ENCODE assay signal across 1 cellular context in the genomic region with DNA sequence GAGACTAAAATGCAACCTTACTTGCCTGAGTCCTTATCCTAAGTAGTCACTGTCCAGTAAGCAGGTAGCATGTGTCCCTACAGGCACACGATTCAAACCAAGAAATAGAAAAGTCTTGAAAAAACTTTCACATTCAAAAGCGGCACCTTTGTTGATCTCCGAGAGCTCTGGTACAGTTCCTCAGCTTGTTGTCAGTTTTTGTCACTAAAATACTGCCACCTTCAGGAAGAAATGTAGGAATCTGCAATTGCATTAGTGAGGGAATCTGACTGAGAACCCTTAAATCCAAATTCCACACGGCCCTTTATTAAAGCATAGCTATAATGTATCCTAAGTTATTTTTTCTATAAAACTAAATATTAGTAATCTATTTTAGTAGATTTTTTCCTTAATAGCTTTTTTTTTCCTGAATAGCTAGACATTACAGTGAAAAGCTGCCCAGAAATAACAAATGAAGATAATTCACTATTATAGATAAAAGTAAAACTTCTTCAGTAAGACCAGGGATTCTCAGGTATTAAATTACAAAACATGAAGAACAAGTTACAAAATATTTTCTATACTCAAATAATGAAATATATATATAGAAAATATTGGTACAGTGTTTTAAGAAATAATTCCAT.
TF ChIP-seq lines count a peak whose summit lies in the region.

No MANE protein-coding gene starts in this region.

TF ChIP-seq in K562, 482 proteins besides CTCF, POLR2A, EP300 and RAD21:
- TF ChIP-seq, protein P1, sequence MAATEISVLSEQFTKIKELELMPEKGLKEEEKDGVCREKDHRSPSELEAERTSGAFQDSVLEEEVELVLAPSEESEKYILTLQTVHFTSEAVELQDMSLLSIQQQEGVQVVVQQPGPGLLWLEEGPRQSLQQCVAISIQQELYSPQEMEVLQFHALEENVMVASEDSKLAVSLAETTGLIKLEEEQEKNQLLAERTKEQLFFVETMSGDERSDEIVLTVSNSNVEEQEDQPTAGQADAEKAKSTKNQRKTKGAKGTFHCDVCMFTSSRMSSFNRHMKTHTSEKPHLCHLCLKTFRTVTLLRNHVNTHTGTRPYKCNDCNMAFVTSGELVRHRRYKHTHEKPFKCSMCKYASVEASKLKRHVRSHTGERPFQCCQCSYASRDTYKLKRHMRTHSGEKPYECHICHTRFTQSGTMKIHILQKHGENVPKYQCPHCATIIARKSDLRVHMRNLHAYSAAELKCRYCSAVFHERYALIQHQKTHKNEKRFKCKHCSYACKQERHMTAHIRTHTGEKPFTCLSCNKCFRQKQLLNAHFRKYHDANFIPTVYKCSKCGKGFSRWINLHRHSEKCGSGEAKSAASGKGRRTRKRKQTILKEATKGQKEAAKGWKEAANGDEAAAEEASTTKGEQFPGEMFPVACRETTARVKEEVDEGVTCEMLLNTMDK (IDR thresholded peaks at IDR 0.05; ENCODE audit: borderline replicate concordance, insufficient read depth, low read depth, low read length, poor library complexity, severe bottlenecking): no peak
- TF ChIP-seq TEAD1 (CRISPR knock-in tag; IDR thresholded peaks at IDR 0.05) (peak; percentile 89), XRCC5 (IDR thresholded peaks at IDR 0.05; ENCODE audit: low read depth, low read length) (no peak), THRAP3 (IDR thresholded peaks at IDR 0.05; ENCODE audit: borderline replicate concordance) (no peak), TEAD2 (tag; IDR thresholded peaks at IDR 0.05) (peak; percentile 91), ZNF23 (CRISPR knock-in tag; IDR thresholded peaks at IDR 0.05) (no peak), ZNF224 (CRISPR knock-in tag; IDR thresholded peaks at IDR 0.05) (no peak), BHLHE40 (IDR thresholded peaks at IDR 0.05; ENCODE audit: low read length) (no peak), BRCA1 (IDR thresholded peaks at IDR 0.05) (no peak), BRCA1 (CRISPR knock-in tag; IDR thresholded peaks at IDR 0.05) (no peak), ETV6 (IDR thresholded peaks at IDR 0.05; ENCODE audit: borderline replicate concordance in 1 of 2, low read depth in 2 of 2, low read length in 1 of 2) (no peak), ETV6 (CRISPR knock-in tag; IDR thresholded peaks at IDR 0.05; ENCODE audit: borderline replicate concordance) (no peak), IRF1 (CRISPR knock-in tag; IDR thresholded peaks at IDR 0.05; ENCODE audit: borderline replicate concordance) (no peak), PHF20 (IDR thresholded peaks at IDR 0.05; ENCODE audit: partially characterized antibody) (no peak), CREB5 (CRISPR knock-in tag; IDR thresholded peaks at IDR 0.05) (no peak), CREM (IDR thresholded peaks at IDR 0.05; ENCODE audit: low read depth) (no peak), SIRT6 (IDR thresholded peaks at IDR 0.05; ENCODE audit: low read depth, low read length) (no peak), CBX3 (IDR thresholded peaks at IDR 0.05; ENCODE audit: borderline replicate concordance in 1 of 2, low read length in 2 of 2) (no peak), TAF1 (IDR thresholded peaks at IDR 0.05; ENCODE audit: control insufficient read depth, extremely low read depth, insufficient read depth, low read length, severe bottlenecking) (no peak), ZFX (CRISPR knock-in tag; IDR thresholded peaks at IDR 0.05) (no peak), HNRNPK (IDR thresholded peaks at IDR 0.05; ENCODE audit: low read depth, low read length, poor library complexity, severe bottlenecking) (no peak), FOXP1 (CRISPR knock-in tag; IDR thresholded peaks at IDR 0.05) (no peak), NEUROD1 (IDR thresholded peaks at IDR 0.05; ENCODE audit: borderline replicate concordance, low read depth, low read length, partially characterized antibody) (no peak), TEAD4 (IDR thresholded peaks at IDR 0.05; ENCODE audit: low read length) (peak; percentile 78), TEAD4 (CRISPR knock-in tag; IDR thresholded peaks at IDR 0.05; ENCODE audit: borderline replicate concordance) (no peak), SFPQ (IDR thresholded peaks at IDR 0.05; ENCODE audit: low read depth, low read length) (no peak), PCBP1 (IDR thresholded peaks at IDR 0.05; ENCODE audit: low read depth, low read length, poor library complexity, severe bottlenecking) (no peak), FOXK2 (conservative IDR thresholded peaks at IDR 0.05 in 1 of 2, IDR thresholded peaks at IDR 0.05 in 1 of 2; ENCODE audit: low read depth in 2 of 2) (peak; percentile 49 to 71; a peak in 2 of 4 replicates), AFF1 (IDR thresholded peaks at IDR 0.05; ENCODE audit: low read depth in 1 of 2, partially characterized antibody in 2 of 2) (no peak)
TF ChIP-seq in K562: peak in this region for 4.
